Comparison of ENCODE assay signal across 1 cellular context in genomic region chr10:122379537-122379936, GRCh38.
TF ChIP-seq lines count a peak whose summit lies in the region.

No MANE protein-coding gene starts in this region.

TF ChIP-seq in WTC11, 78 proteins besides CTCF, POLR2A, EP300 and RAD21:
- TF ChIP-seq TCF7 (CRISPR knock-in tag; IDR thresholded peaks at IDR 0.05; ENCODE audit: low read depth) (no peak), JUN (CRISPR knock-in tag; IDR thresholded peaks at IDR 0.05) (no peak), JAZF1 (CRISPR knock-in tag; IDR thresholded peaks at IDR 0.05) (no peak), USF2 (CRISPR knock-in tag; IDR thresholded peaks at IDR 0.05) (no peak), ZNF121 (CRISPR knock-in tag; IDR thresholded peaks at IDR 0.05) (no peak), ZBTB21 (CRISPR knock-in tag; IDR thresholded peaks at IDR 0.05; ENCODE audit: borderline replicate concordance) (no peak), SOX15 (CRISPR knock-in tag; IDR thresholded peaks at IDR 0.05) (no peak), ZNF138 (CRISPR knock-in tag; conservative IDR thresholded peaks at IDR 0.05) (no peak), TEAD4 (CRISPR knock-in tag; IDR thresholded peaks at IDR 0.05) (no peak), MAX (CRISPR knock-in tag; IDR thresholded peaks at IDR 0.05) (no peak), ATF3 (CRISPR knock-in tag; conservative IDR thresholded peaks at IDR 0.05) (no peak), MLX (CRISPR knock-in tag; IDR thresholded peaks at IDR 0.05) (no peak), ZNF396 (CRISPR knock-in tag; IDR thresholded peaks at IDR 0.05; ENCODE audit: borderline replicate concordance) (no peak), ZNF317 (CRISPR knock-in tag; IDR thresholded peaks at IDR 0.05; ENCODE audit: borderline replicate concordance, low read depth) (no peak), SP1 (CRISPR knock-in tag; conservative IDR thresholded peaks at IDR 0.05) (no peak), ERG (CRISPR knock-in tag; IDR thresholded peaks at IDR 0.05) (no peak), FOXP4 (CRISPR knock-in tag; IDR thresholded peaks at IDR 0.05) (no peak), ZNF416 (CRISPR knock-in tag; IDR thresholded peaks at IDR 0.05) (no peak), ARID4B (CRISPR knock-in tag; IDR thresholded peaks at IDR 0.05; ENCODE audit: borderline replicate concordance) (no peak), CBFB (CRISPR knock-in tag; IDR thresholded peaks at IDR 0.05; ENCODE audit: low read depth) (no peak)
